ENCODE assay signal across 25 cellular contexts in genomic region chr1:66834926-66835325, GRCh38. TPM values are rescaled to one million over a fixed set of nuclear protein-coding genes. Genes with fewer than 3 reads are reported as not detected.
A peak's percentile ranks its signal among the peaks of the same experiment; 100 is the strongest.
DNase-seq lines count a peak whose midpoint lies in the region; ATAC-seq, FAIRE-seq and TF ChIP-seq lines count a peak whose summit lies in the region.
"Had no signal": no experiment of that assay in that cellular context is flagged by ENCODE, and none has a peak within 500 bp of the region (broad histone marks: within the 10 kb centered on the region; RNA-seq: fewer than 3 reads in every experiment).

No MANE protein-coding gene starts in this region.

- peaks cover 11% of the 10 kb centered on the region for H3K4me1 ChIP-seq in RWPE2 (ENCODE audit: insufficient read depth, poor library complexity, severe bottlenecking)
- H3K4me1 ChIP-seq: BE2C, SJSA1 had no signal

- no peaks in the 10 kb centered on the region for H3K27me3 ChIP-seq in RWPE2 (ENCODE audit: insufficient read depth, poor library complexity, severe bottlenecking)
- H3K27me3 ChIP-seq: BE2C, SJSA1 had no signal

- no peak overlapping the region for H3K27ac ChIP-seq in RWPE2 (ENCODE audit: poor library complexity, severe bottlenecking)
- H3K27ac ChIP-seq: SJSA1 had no signal

- DNase-seq in H54 (ENCODE audit: insufficient read length, low spot score) (no peak), HT1080 (ENCODE audit: low read depth) (peak; percentile 4), RWPE2 (ENCODE audit: low spot score) (no peak), fibroblast of mammary gland (ENCODE audit: low read depth) (peak; percentile 17), D721Med (ENCODE audit: insufficient read length, low spot score) (no peak), DMS153 treated with DMSO at 0.1 percent for 48 hours (lab: John Stamatoyannopoulos, UW; ENCODE audit: unreplicated experiment) (no peak), SHP77 treated with DMSO at 0.1 percent for 48 hours (lab: John Stamatoyannopoulos, UW) (no peak)
- DNase-seq: BE2C, COR-L47, DMS 273 treated with DMSO at 0.1 percent for 48 hours, H7, KG1, NCI-H1048, NCI-H1436 treated with DMSO at 0.1 percent for 48 hours, NCI-H1930, NCI-H510A treated with DMSO at 0.1 percent for 48 hours, NCI-H748 treated with DMSO at 0.1 percent for 48 hours had no signal

- TF ChIP-seq CTCF in RWPE2 (IDR thresholded peaks at IDR 0.05; ENCODE audit: poor library complexity, severe bottlenecking): no peak
- no peak for TF ChIP-seq CTCF in fibroblast of mammary gland (conservative IDR thresholded peaks at IDR 0.05; ENCODE audit: control insufficient read depth, insufficient read depth, low read depth, low read length)
- TF ChIP-seq CTCF in D721Med (IDR thresholded peaks at IDR 0.05; ENCODE audit: insufficient read depth, missing control alignments): no peak

- ATAC-seq in RWPE2 (ENCODE audit: low read depth): peak; percentile 29; the same call in 1 of the 3 replicates
- no peak for ATAC-seq in HG03378 (IDR thresholded peaks at IDR 0.05; ENCODE audit: unreplicated experiment)

- no peak overlapping the region for H3K4me3 ChIP-seq in RWPE2 (ENCODE audit: severe bottlenecking)
- H3K4me3 ChIP-seq in fibroblast of mammary gland (ENCODE audit: control insufficient read depth, low read depth, low read length): no peak overlapping the region
- H3K4me3 ChIP-seq: SJSA1 had no signal

- H3K9me3 ChIP-seq in RWPE2 (ENCODE audit: severe bottlenecking): no peaks in the 10 kb centered on the region
- H3K9me3 ChIP-seq: BE2C, SJSA1 had no signal

- no peaks in the 10 kb centered on the region for H3K36me3 ChIP-seq in RWPE2 (ENCODE audit: low read depth)
- H3K36me3 ChIP-seq: BE2C, SJSA1 had no signal

- FAIRE-seq in H54 (lab: Jason Lieb, UNC): peak; percentile 41
- no peak for FAIRE-seq in D721Med (lab: Jason Lieb, UNC)
- FAIRE-seq: G401.6, GM12892, GM18507, GM19239 had no signal

- no peak for TF ChIP-seq POLR2A in H54 (IDR thresholded peaks at IDR 0.05; ENCODE audit: low read depth, low read length)

RNA-seq across cellular contexts. Expression of gene INSL5, which starts 33.9 kb away (rescaled TPM):
- not detected in 2 replicates for total RNA-seq in HT1080 (2014; rRNA removed; shearing (Covaris generic))
- not detected in 2 replicates for polyA plus RNA-seq in HT1080 (2015; cell fraction: cytosol; rRNA removed)
- not detected in 2 replicates for polyA plus RNA-seq in HT1080 (2015; cell fraction: nucleus; rRNA removed)
- total RNA-seq: A673, H7, HT-29, SJSA1 had no signal

Comparison
In these comparisons a context has a peak if more than half of its experiments do, and no peak if none do; other contexts are left out.
1. DNase-seq: peak in HT1080 (single experiment) and fibroblast of mammary gland (single experiment); none in H54 (single experiment), RWPE2 (single experiment), D721Med (single experiment), DMS153 treated with DMSO at 0.1 percent for 48 hours (single experiment) and SHP77 treated with DMSO at 0.1 percent for 48 hours (single experiment).